25 cellular contexts compared by ENCODE assay signal in genomic region chr20:60803335-60804070, GRCh38.
"Had no signal": no experiment of that assay in that cellular context is flagged by ENCODE, and none has a peak within 500 bp of the region (broad histone marks: within the 10 kb centered on the region; RNA-seq: fewer than 3 reads in every experiment).

No MANE protein-coding gene starts in this region.

- H3K36me3 Mint-ChIP-seq: immature natural killer cell; mesothelial cell of epicardium; naive B cell; natural killer cell treated with Interleukin-12 subunit alpha and Interleukin-12 subunit beta and Interleukin-15 and Interleukin-18, amount 100 ng/mL, for 72 hours; stimulated activated effector memory CD8-positive, alpha-beta T cell treated with anti-CD3 and anti-CD28 coated beads, Interleukin-12 subunit alpha, Interleukin-12 subunit beta, amount 100 ng/mL, for 72 hours; type B pancreatic cell had no signal

- H3K4me3 ChIP-seq: coronary artery, mucosa of descending colon, sigmoid colon, stomach, thyroid gland, uterus had no signal

- H3K4me1 ChIP-seq: sigmoid colon, stomach, uterus had no signal

- ATAC-seq: mucosa of descending colon; stimulated activated effector memory CD8-positive, alpha-beta T cell treated with anti-CD3 and anti-CD28 coated beads, Interleukin-12 subunit alpha, Interleukin-12 subunit beta, amount 100 ng/mL, for 72 hours had no signal

- H3K36me3 ChIP-seq: sigmoid colon, stomach, thyroid gland, uterus had no signal

- H3K9me3 ChIP-seq: thyroid gland had no signal

- H3K4me3 Mint-ChIP-seq: immature natural killer cell; mesothelial cell of epicardium; natural killer cell treated with Interleukin-12 subunit alpha and Interleukin-12 subunit beta and Interleukin-15 and Interleukin-18, amount 100 ng/mL, for 72 hours; neural crest cell; stimulated activated effector memory CD8-positive, alpha-beta T cell treated with anti-CD3 and anti-CD28 coated beads, Interleukin-12 subunit alpha, Interleukin-12 subunit beta, amount 100 ng/mL, for 72 hours; type B pancreatic cell had no signal

- DNase-seq: dermis blood vessel endothelial cell; effector memory CD4-positive, alpha-beta T cell; hypothalamus; immature natural killer cell; mesenchymal stem cell; mucosa of descending colon; naive B cell; nucleus accumbens; retina; sigmoid colon; stimulated activated CD4-positive, alpha-beta T cell treated with anti-CD3 and anti-CD28 coated beads, Interleukin-2, amount 100 ng/mL, for 24 hours; stimulated activated CD4-positive, alpha-beta T cell treated with anti-CD3 and anti-CD28 coated beads, Interleukin-4, amount 100 ng/mL, for 24 hours; stimulated activated naive CD4-positive, alpha-beta T cell treated with Interleukin-2 at 50 U/mL for 16 hours; stomach; uterus had no signal

- H3K27ac Mint-ChIP-seq: immature natural killer cell; mesothelial cell of epicardium; naive B cell; natural killer cell treated with Interleukin-12 subunit alpha and Interleukin-12 subunit beta and Interleukin-15 and Interleukin-18, amount 100 ng/mL, for 72 hours; stimulated activated effector memory CD8-positive, alpha-beta T cell treated with anti-CD3 and anti-CD28 coated beads, Interleukin-12 subunit alpha, Interleukin-12 subunit beta, amount 100 ng/mL, for 72 hours; type B pancreatic cell had no signal

- H3K27me3 Mint-ChIP-seq: naive B cell, type B pancreatic cell had no signal

- H3K27me3 ChIP-seq: thyroid gland, uterus had no signal

- H3K27ac ChIP-seq: coronary artery, sigmoid colon, stomach, thyroid gland, uterus had no signal

- H3K4me1 Mint-ChIP-seq: immature natural killer cell; naive B cell; stimulated activated effector memory CD8-positive, alpha-beta T cell treated with anti-CD3 and anti-CD28 coated beads, Interleukin-12 subunit alpha, Interleukin-12 subunit beta, amount 100 ng/mL, for 72 hours had no signal

- H3K9me3 Mint-ChIP-seq: natural killer cell treated with Interleukin-12 subunit alpha and Interleukin-12 subunit beta and Interleukin-15 and Interleukin-18, amount 100 ng/mL, for 72 hours; type B pancreatic cell had no signal

- FAIRE-seq: endometrium, frontal cortex, keratinocyte had no signal
